Comparison of ENCODE assay signal across 15 cellular contexts in the genomic region with DNA sequence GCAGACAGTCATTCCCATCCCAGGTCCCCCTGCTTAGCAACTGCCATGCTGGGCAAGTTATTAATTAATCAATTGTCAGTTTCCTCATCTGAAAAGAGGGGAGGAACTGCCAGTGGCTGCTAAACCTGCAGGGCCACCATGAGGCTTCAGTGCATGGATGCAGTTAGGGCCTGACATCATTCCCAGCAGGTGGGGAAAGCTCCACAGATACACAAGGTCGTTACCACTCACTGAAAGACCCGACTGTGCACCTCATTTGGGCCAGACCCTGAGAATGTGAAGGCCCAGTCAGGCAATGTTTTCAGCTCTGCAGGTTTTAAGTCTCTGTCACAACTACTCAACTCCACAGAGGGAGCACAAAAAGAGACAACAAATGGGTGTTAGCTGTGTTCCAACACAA.
A peak's percentile ranks its signal among the peaks of the same experiment; 100 is the strongest.
DNase-seq lines count a peak whose midpoint lies in the region; ATAC-seq and FAIRE-seq lines count a peak whose summit lies in the region.
"Had no signal": no experiment of that assay in that cellular context is flagged by ENCODE, and none has a peak within 500 bp of the region (broad histone marks: within the 10 kb centered on the region; RNA-seq: fewer than 3 reads in every experiment).

No MANE protein-coding gene starts in this region.

- ATAC-seq in HG03571 (IDR thresholded peaks at IDR 0.05; ENCODE audit: unreplicated experiment), result no peak
- ATAC-seq in HG03108 (IDR thresholded peaks at IDR 0.05; ENCODE audit: unreplicated experiment), result no peak

- H3K4me3 Mint-ChIP-seq in activated naive CD4-positive, alpha-beta T cell treated with anti-CD3 and anti-CD28 coated beads, Interleukin-2, amount 50 U/mL, for 24 hours, result no peak overlapping the region
- no peak overlapping the region for H3K4me3 Mint-ChIP-seq in activated CD4-positive, alpha-beta memory T cell treated with anti-CD3 and anti-CD28 coated beads for 36 hours

- peaks cover 8% of the 10 kb centered on the region for H3K36me3 Mint-ChIP-seq in activated naive CD4-positive, alpha-beta T cell treated with anti-CD3 and anti-CD28 coated beads, Interleukin-2, amount 50 U/mL, for 24 hours
- peaks cover 21% of the 10 kb centered on the region for H3K36me3 Mint-ChIP-seq in activated CD4-positive, alpha-beta memory T cell treated with anti-CD3 and anti-CD28 coated beads for 36 hours

- no peak for DNase-seq in activated naive CD4-positive, alpha-beta T cell treated with anti-CD3 and anti-CD28 coated beads, Interleukin-2, amount 50 U/mL, for 16 hours
- DNase-seq in activated CD4-positive, alpha-beta memory T cell treated with anti-CD3 and anti-CD28 coated beads for 36 hours, result no peak
- peak; percentile 63 for DNase-seq in kidney tubule cell (ENCODE audit: low spot score)
- no peak for DNase-seq in frontal cortex (ENCODE audit: low spot score in 2 of 2)
- DNase-seq in NCI-H748 treated with DMSO at 0.1 percent for 48 hours (lab: John Stamatoyannopoulos, UW), result no peak
- DNase-seq: DND-41, NCI-H187, NCI-H69, RPMI8226 had no signal

- no peaks in the 10 kb centered on the region for H3K27me3 Mint-ChIP-seq in activated naive CD4-positive, alpha-beta T cell treated with anti-CD3 and anti-CD28 coated beads, Interleukin-2, amount 50 U/mL, for 24 hours
- H3K27me3 Mint-ChIP-seq in activated CD4-positive, alpha-beta memory T cell treated with anti-CD3 and anti-CD28 coated beads for 36 hours, result no peaks in the 10 kb centered on the region

- peak overlapping the region; percentile 96 for H3K27ac Mint-ChIP-seq in activated naive CD4-positive, alpha-beta T cell treated with anti-CD3 and anti-CD28 coated beads, Interleukin-2, amount 50 U/mL, for 24 hours
- H3K27ac Mint-ChIP-seq in activated CD4-positive, alpha-beta memory T cell treated with anti-CD3 and anti-CD28 coated beads for 36 hours, result peak overlapping the region; percentile 61

- H3K4me1 Mint-ChIP-seq in activated naive CD4-positive, alpha-beta T cell treated with anti-CD3 and anti-CD28 coated beads, Interleukin-2, amount 50 U/mL, for 24 hours, result peaks cover 92% of the 10 kb centered on the region
- H3K4me1 Mint-ChIP-seq in activated CD4-positive, alpha-beta memory T cell treated with anti-CD3 and anti-CD28 coated beads for 36 hours (ENCODE audit: low read depth), result peaks cover 68% of the 10 kb centered on the region

- intact Hi-C loops in activated CD4-positive, alpha-beta memory T cell treated with anti-CD3 and anti-CD28 coated beads for 36 hours (cut with micrococcal nuclease), result no loop called here

- FAIRE-seq in frontal cortex (lab: Jason Lieb, UNC), result no peak
- FAIRE-seq: endothelial cell of umbilical vein, H54, islet of Langerhans had no signal

- CTCF ChIA-PET in activated CD4-positive, alpha-beta memory T cell treated with anti-CD3 and anti-CD28 coated beads for 36 hours (lab: Charles Lee), result no interaction called here

- POLR2A ChIA-PET in activated CD4-positive, alpha-beta memory T cell treated with anti-CD3 and anti-CD28 coated beads for 36 hours (lab: Charles Lee), result interaction anchor here (0.6 kb wide), 1 partner anchor 30 kb away, joined by 4 read pairs; no protein-coding TSS in a partner anchor

- H3K9me3 Mint-ChIP-seq in activated naive CD4-positive, alpha-beta T cell treated with anti-CD3 and anti-CD28 coated beads, Interleukin-2, amount 50 U/mL, for 24 hours, result no peaks in the 10 kb centered on the region
- no peaks in the 10 kb centered on the region for H3K9me3 Mint-ChIP-seq in activated CD4-positive, alpha-beta memory T cell treated with anti-CD3 and anti-CD28 coated beads for 36 hours
